In the genomic region with DNA sequence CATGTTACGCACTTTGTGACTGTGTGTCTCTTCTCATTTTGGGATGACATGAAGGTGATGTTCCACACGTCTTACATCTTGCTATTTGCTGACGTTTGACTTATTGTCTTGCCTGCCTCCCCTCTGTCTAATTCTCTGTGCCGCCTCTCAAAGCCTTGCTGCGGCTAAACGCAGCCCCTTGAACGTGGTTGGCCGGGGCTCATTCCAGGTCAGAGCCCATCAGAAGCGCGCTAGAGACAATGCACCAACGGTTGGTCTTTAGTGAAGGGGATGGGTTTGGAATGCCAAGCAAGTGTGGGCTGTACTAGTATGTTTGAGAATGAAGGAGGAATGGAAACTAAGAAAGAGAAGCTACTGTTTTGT, we compare ENCODE assay signal across 16 cellular contexts. TPM values are rescaled to one million over a fixed set of nuclear protein-coding genes. Genes with fewer than 3 reads are reported as not detected.
DNase-seq lines count a peak whose midpoint lies in the region; ATAC-seq and TF ChIP-seq lines count a peak whose summit lies in the region.
"Had no signal": no experiment of that assay in that cellular context is flagged by ENCODE, and none has a peak within 500 bp of the region (broad histone marks: within the 10 kb centered on the region; RNA-seq: fewer than 3 reads in every experiment).

No MANE protein-coding gene starts in this region.

- H3K9me3 Mint-ChIP-seq in activated naive CD4-positive, alpha-beta T cell treated with anti-CD3 and anti-CD28 coated beads, Interleukin-2, amount 50 U/mL, for 24 hours = no peaks in the 10 kb centered on the region
- H3K9me3 Mint-ChIP-seq in activated T-helper 2 cell treated with anti-CD3 and anti-CD28 coated beads, Interferon-gamma antibody, Interleukin-2, Interleukin-4, amounts not matched to agents 10 μg/mL and 5 μg/mL and 100 μg/mL, durations not matched to agents 14 hours and 24 hours and 36 hours = no peaks in the 10 kb centered on the region
- no peaks in the 10 kb centered on the region for H3K9me3 Mint-ChIP-seq in type B pancreatic cell
- H3K9me3 Mint-ChIP-seq: dendritic cell treated with granulocyte-macrophage colony-stimulating factor and Interleukin-4, amounts not matched to agents 40 ng/mL and 50 ng/mL, for 4 days; memory B cell; neural crest cell had no signal

- H3K27ac Mint-ChIP-seq in activated naive CD4-positive, alpha-beta T cell treated with anti-CD3 and anti-CD28 coated beads, Interleukin-2, amount 50 U/mL, for 24 hours = peak overlapping the region; percentile 94
- peak overlapping the region; percentile 83 for H3K27ac Mint-ChIP-seq in activated T-helper 2 cell treated with anti-CD3 and anti-CD28 coated beads, Interferon-gamma antibody, Interleukin-2, Interleukin-4, amounts not matched to agents 10 μg/mL and 5 μg/mL and 100 μg/mL, durations not matched to agents 14 hours and 24 hours and 36 hours
- H3K27ac Mint-ChIP-seq in type B pancreatic cell = peak overlapping the region; percentile 97
- H3K27ac Mint-ChIP-seq: dendritic cell treated with granulocyte-macrophage colony-stimulating factor and Interleukin-4, amounts not matched to agents 40 ng/mL and 50 ng/mL, for 4 days; memory B cell had no signal

- peaks cover 1% of the 10 kb centered on the region for H3K36me3 Mint-ChIP-seq in activated naive CD4-positive, alpha-beta T cell treated with anti-CD3 and anti-CD28 coated beads, Interleukin-2, amount 50 U/mL, for 24 hours
- H3K36me3 Mint-ChIP-seq in activated T-helper 2 cell treated with anti-CD3 and anti-CD28 coated beads, Interferon-gamma antibody, Interleukin-2, Interleukin-4, amounts not matched to agents 10 μg/mL and 5 μg/mL and 100 μg/mL, durations not matched to agents 14 hours and 24 hours and 36 hours (ENCODE audit: low read depth) = no peaks in the 10 kb centered on the region
- H3K36me3 Mint-ChIP-seq in type B pancreatic cell = peaks cover 10% of the 10 kb centered on the region

- TF ChIP-seq CTCF in type B pancreatic cell (conservative IDR thresholded peaks at IDR 0.05) = no peak

- H3K4me3 Mint-ChIP-seq in activated naive CD4-positive, alpha-beta T cell treated with anti-CD3 and anti-CD28 coated beads, Interleukin-2, amount 50 U/mL, for 24 hours = no peak overlapping the region
- no peak overlapping the region for H3K4me3 Mint-ChIP-seq in activated T-helper 2 cell treated with anti-CD3 and anti-CD28 coated beads, Interferon-gamma antibody, Interleukin-2, Interleukin-4, amounts not matched to agents 10 μg/mL and 5 μg/mL and 100 μg/mL, durations not matched to agents 14 hours and 24 hours and 36 hours (ENCODE audit: low read depth)
- no peak overlapping the region for H3K4me3 Mint-ChIP-seq in type B pancreatic cell
- H3K4me3 Mint-ChIP-seq: dendritic cell treated with granulocyte-macrophage colony-stimulating factor and Interleukin-4, amounts not matched to agents 40 ng/mL and 50 ng/mL, for 4 days; memory B cell; neural crest cell had no signal

- H3K4me1 Mint-ChIP-seq in activated naive CD4-positive, alpha-beta T cell treated with anti-CD3 and anti-CD28 coated beads, Interleukin-2, amount 50 U/mL, for 24 hours = peaks cover 78% of the 10 kb centered on the region
- peaks cover 45% of the 10 kb centered on the region for H3K4me1 Mint-ChIP-seq in activated T-helper 2 cell treated with anti-CD3 and anti-CD28 coated beads, Interferon-gamma antibody, Interleukin-2, Interleukin-4, amounts not matched to agents 10 μg/mL and 5 μg/mL and 100 μg/mL, durations not matched to agents 14 hours and 24 hours and 36 hours (ENCODE audit: low read depth)
- peaks cover 62% of the 10 kb centered on the region for H3K4me1 Mint-ChIP-seq in type B pancreatic cell (ENCODE audit: unreplicated experiment)

- intact Hi-C loops in activated T-helper 2 cell treated with anti-CD3 and anti-CD28 coated beads, Interferon-gamma antibody, Interleukin-2, Interleukin-4, amounts not matched to agents 10 μg/mL and 5 μg/mL and 100 μg/mL, durations not matched to agents 14 hours and 24 hours and 36 hours (cut with micrococcal nuclease) = loop anchor here (5.0 kb wide), 1 partner anchor 42 kb away; no protein-coding TSS in a partner anchor

- H3K27me3 Mint-ChIP-seq in activated naive CD4-positive, alpha-beta T cell treated with anti-CD3 and anti-CD28 coated beads, Interleukin-2, amount 50 U/mL, for 24 hours = no peaks in the 10 kb centered on the region
- no peaks in the 10 kb centered on the region for H3K27me3 Mint-ChIP-seq in activated T-helper 2 cell treated with anti-CD3 and anti-CD28 coated beads, Interferon-gamma antibody, Interleukin-2, Interleukin-4, amounts not matched to agents 10 μg/mL and 5 μg/mL and 100 μg/mL, durations not matched to agents 14 hours and 24 hours and 36 hours (ENCODE audit: low read depth)
- no peaks in the 10 kb centered on the region for H3K27me3 Mint-ChIP-seq in type B pancreatic cell
- H3K27me3 Mint-ChIP-seq: dendritic cell treated with granulocyte-macrophage colony-stimulating factor and Interleukin-4, amounts not matched to agents 40 ng/mL and 50 ng/mL, for 4 days; memory B cell had no signal

- peak overlapping the region; percentile 76 for H3K27ac ChIP-seq in layer of hippocampus (ENCODE audit: low read depth, low read length)
- H3K27ac ChIP-seq: HL-60, RWPE1 had no signal

- no peak for ATAC-seq in HG02938 (IDR thresholded peaks at IDR 0.05; ENCODE audit: unreplicated experiment)

- DNase-seq in activated naive CD4-positive, alpha-beta T cell (lab: John Stamatoyannopoulos, UW) = no peak
- no peak for DNase-seq in activated T-helper 2 cell treated with anti-CD3 and anti-CD28 coated beads, Interferon-gamma antibody, Interleukin-2, Interleukin-4, amounts not matched to agents 10 μg/mL and 5 μg/mL and 100 μg/mL, durations not matched to agents 14 hours and 24 hours and 36 hours (ENCODE audit: low spot score)
- DNase-seq in type B pancreatic cell (ENCODE audit: extremely low spot score, unreplicated experiment) (no peak), cortex of kidney (lab: John Stamatoyannopoulos, UW) (no peak), NCI-H2029 (lab: John Stamatoyannopoulos, UW) (no peak)
- DNase-seq: aorta, Calu3, erythroblast had no signal

- no peaks in the 10 kb centered on the region for H3K27me3 ChIP-seq in layer of hippocampus (ENCODE audit: control insufficient read depth, insufficient read depth, low read length)

RNA-seq across cellular contexts. Expression of a gene that starts 45.0 kb away (rescaled TPM):
- 35.3 and 37.0 TPM in 2 replicates for total RNA-seq in activated T-helper 2 cell treated with anti-CD3 and anti-CD28 coated beads, Interferon-gamma antibody, Interleukin-2, Interleukin-4, amounts not matched to agents 10 μg/mL and 5 μg/mL and 100 μg/mL, durations not matched to agents 14 hours and 24 hours and 36 hours
- total RNA-seq in type B pancreatic cell (ENCODE audit: low replicate concordance) = 33.4 and 49.7 TPM in 2 replicates
